ENCODE assay signal across 16 cellular contexts in genomic region chr4:15868065-15868464, GRCh38.
DNase-seq lines count a peak whose midpoint lies in the region; ATAC-seq and TF ChIP-seq lines count a peak whose summit lies in the region.
"Had no signal": no experiment of that assay in that cellular context is flagged by ENCODE, and none has a peak within 500 bp of the region (broad histone marks: within the 10 kb centered on the region; RNA-seq: fewer than 3 reads in every experiment).

No MANE protein-coding gene starts in this region.

- H3K4me1 Mint-ChIP-seq in activated CD8-positive, alpha-beta T cell treated with anti-CD3 and anti-CD28 coated beads for 36 hours (ENCODE audit: low read depth), result no peaks in the 10 kb centered on the region
- no peaks in the 10 kb centered on the region for H3K4me1 Mint-ChIP-seq in activated CD8-positive, alpha-beta T cell treated with anti-CD3 and anti-CD28 coated beads, Interleukin-2, amount 10 ng/mL, durations not matched to agents 7 days and 5 days (ENCODE audit: low read depth)
- no peaks in the 10 kb centered on the region for H3K4me1 Mint-ChIP-seq in neural progenitor cell
- H3K4me1 Mint-ChIP-seq: neural crest cell had no signal

- no peaks in the 10 kb centered on the region for H3F3A ChIP-seq in neural progenitor cell (ENCODE audit: low read depth)

- no peak overlapping the region for H3K27ac ChIP-seq in neural progenitor cell
- H3K27ac ChIP-seq: colonic mucosa, spleen had no signal

- no peaks in the 10 kb centered on the region for H3K36me3 ChIP-seq in neural progenitor cell
- H3K36me3 ChIP-seq: colonic mucosa, spleen had no signal

- H3K4me3 ChIP-seq in neural progenitor cell, result no peak overlapping the region
- H3K4me3 ChIP-seq: colonic mucosa, spleen had no signal

- peak; percentile 72 for ATAC-seq in activated CD8-positive, alpha-beta T cell treated with anti-CD3 and anti-CD28 coated beads for 36 hours
- ATAC-seq in activated CD8-positive, alpha-beta T cell treated with anti-CD3 and anti-CD28 coated beads, Interleukin-2, amount 10 ng/mL, durations not matched to agents 7 days and 5 days, result no peak
- no peak for ATAC-seq in HG03565 (IDR thresholded peaks at IDR 0.05; ENCODE audit: unreplicated experiment)
- no peak for ATAC-seq in HG03139 (IDR thresholded peaks at IDR 0.05; ENCODE audit: unreplicated experiment)
- no peak for ATAC-seq in HG03520 (IDR thresholded peaks at IDR 0.05; ENCODE audit: unreplicated experiment)
- ATAC-seq: activated CD4-positive, CD25-positive, alpha-beta regulatory T cell treated with anti-CD3 and anti-CD28 coated beads, Interleukin-2, amount 50 U/mL, for 24 hours had no signal

- no peak overlapping the region for H3K9ac ChIP-seq in neural progenitor cell

- no peaks in the 10 kb centered on the region for H3K79me2 ChIP-seq in neural progenitor cell (ENCODE audit: low read depth)

- H3K4me3 Mint-ChIP-seq in activated CD8-positive, alpha-beta T cell treated with anti-CD3 and anti-CD28 coated beads for 36 hours, result no peak overlapping the region
- no peak overlapping the region for H3K4me3 Mint-ChIP-seq in activated CD8-positive, alpha-beta T cell treated with anti-CD3 and anti-CD28 coated beads, Interleukin-2, amount 10 ng/mL, durations not matched to agents 7 days and 5 days
- H3K4me3 Mint-ChIP-seq in neural progenitor cell, result no peak overlapping the region
- H3K4me3 Mint-ChIP-seq: neural crest cell had no signal

- no peak overlapping the region for H3K4me2 ChIP-seq in neural progenitor cell

- H2AFZ ChIP-seq in neural progenitor cell (replicated peaks), result no peak overlapping the region

- TF ChIP-seq CTCF in activated CD8-positive, alpha-beta T cell treated with anti-CD3 and anti-CD28 coated beads for 36 hours (IDR thresholded peaks at IDR 0.05), result no peak
- TF ChIP-seq CTCF in neural progenitor cell (IDR thresholded peaks at IDR 0.05), result no peak

- POLR2A ChIA-PET in activated CD8-positive, alpha-beta T cell treated with anti-CD3 and anti-CD28 coated beads for 36 hours (lab: Charles Lee), result no interaction called here
- POLR2A ChIA-PET in activated CD8-positive, alpha-beta T cell treated with anti-CD3 and anti-CD28 coated beads, Interleukin-2, amount 10 ng/mL, durations not matched to agents 7 days and 5 days (lab: Charles Lee), result no interaction called here

- H3K36me3 Mint-ChIP-seq in activated CD8-positive, alpha-beta T cell treated with anti-CD3 and anti-CD28 coated beads for 36 hours (ENCODE audit: low read depth), result no peaks in the 10 kb centered on the region
- no peaks in the 10 kb centered on the region for H3K36me3 Mint-ChIP-seq in activated CD8-positive, alpha-beta T cell treated with anti-CD3 and anti-CD28 coated beads, Interleukin-2, amount 10 ng/mL, durations not matched to agents 7 days and 5 days (ENCODE audit: low read depth)
- no peaks in the 10 kb centered on the region for H3K36me3 Mint-ChIP-seq in neural progenitor cell

- H3K27ac Mint-ChIP-seq in activated CD8-positive, alpha-beta T cell treated with anti-CD3 and anti-CD28 coated beads for 36 hours, result no peak overlapping the region
- no peak overlapping the region for H3K27ac Mint-ChIP-seq in activated CD8-positive, alpha-beta T cell treated with anti-CD3 and anti-CD28 coated beads, Interleukin-2, amount 10 ng/mL, durations not matched to agents 7 days and 5 days
- H3K27ac Mint-ChIP-seq in neural progenitor cell, result no peak overlapping the region

- intact Hi-C loops in activated CD8-positive, alpha-beta T cell treated with anti-CD3 and anti-CD28 coated beads for 36 hours (cut with micrococcal nuclease), result no loop called here

- peaks cover 5% of the 10 kb centered on the region for H3K27me3 Mint-ChIP-seq in activated CD8-positive, alpha-beta T cell treated with anti-CD3 and anti-CD28 coated beads for 36 hours
- H3K27me3 Mint-ChIP-seq in activated CD8-positive, alpha-beta T cell treated with anti-CD3 and anti-CD28 coated beads, Interleukin-2, amount 10 ng/mL, durations not matched to agents 7 days and 5 days (ENCODE audit: low read depth), result no peaks in the 10 kb centered on the region
- peaks cover 2% of the 10 kb centered on the region for H3K27me3 Mint-ChIP-seq in neural progenitor cell (ENCODE audit: insufficient read depth, low read depth)

- no peaks in the 10 kb centered on the region for H3K4me1 ChIP-seq in neural progenitor cell
- H3K4me1 ChIP-seq: colonic mucosa, spleen had no signal

- CTCF ChIA-PET in activated CD8-positive, alpha-beta T cell treated with anti-CD3 and anti-CD28 coated beads for 36 hours (lab: Charles Lee), result interaction anchor here (1.0 kb wide), 1 partner anchor 15 kb away, joined by 4 read pairs; no protein-coding TSS in a partner anchor
- CTCF ChIA-PET in activated CD8-positive, alpha-beta T cell treated with anti-CD3 and anti-CD28 coated beads, Interleukin-2, amount 10 ng/mL, durations not matched to agents 7 days and 5 days (lab: Charles Lee), result interaction anchor here (1.1 kb wide), 1 partner anchor 15 kb away, joined by 4 read pairs; no protein-coding TSS in a partner anchor

- H3K9me3 Mint-ChIP-seq in activated CD8-positive, alpha-beta T cell treated with anti-CD3 and anti-CD28 coated beads for 36 hours, result no peaks in the 10 kb centered on the region
- peaks cover 5% of the 10 kb centered on the region for H3K9me3 Mint-ChIP-seq in activated CD8-positive, alpha-beta T cell treated with anti-CD3 and anti-CD28 coated beads, Interleukin-2, amount 10 ng/mL, durations not matched to agents 7 days and 5 days (ENCODE audit: insufficient read depth)
- no peaks in the 10 kb centered on the region for H3K9me3 Mint-ChIP-seq in neural progenitor cell

- no peaks in the 10 kb centered on the region for H4K20me1 ChIP-seq in neural progenitor cell (ENCODE audit: low read depth)

- no peaks in the 10 kb centered on the region for H3K9me3 ChIP-seq in neural progenitor cell (ENCODE audit: low read depth)
- H3K9me3 ChIP-seq: colonic mucosa, spleen had no signal

- DNase-seq in activated CD8-positive, alpha-beta T cell treated with anti-CD3 and anti-CD28 coated beads for 36 hours, result peak; percentile 28
- DNase-seq in activated CD8-positive, alpha-beta T cell treated with anti-CD3 and anti-CD28 coated beads, Interleukin-2, amount 10 ng/mL, durations not matched to agents 7 days and 5 days, result no peak
- DNase-seq in HT-29 (ENCODE audit: low spot score) (peak; percentile 19), SK-N-DZ (ENCODE audit: low spot score) (peak; percentile 47), neural progenitor cell (ENCODE audit: low spot score) (peak; percentile 11)
- DNase-seq: activated naive CD4-positive, alpha-beta T cell treated with anti-CD3 and anti-CD28 coated beads, Interleukin-2, amount 50 U/mL, for 16 hours; AML-193; colonic mucosa; NCI-H2227 treated with DMSO at 0.1 percent for 48 hours; SIG-M5; spleen had no signal

- H3K27me3 ChIP-seq in neural progenitor cell, result no peaks in the 10 kb centered on the region
- H3K27me3 ChIP-seq: colonic mucosa, spleen had no signal
